Comparison of ENCODE assay signal across 22 cellular contexts in genomic region chr10:103157246-103157645, GRCh38.
"Had no signal": no experiment of that assay in that cellular context is flagged by ENCODE, and none has a peak within 500 bp of the region (broad histone marks: within the 10 kb centered on the region; RNA-seq: fewer than 3 reads in every experiment).

No MANE protein-coding gene starts in this region.

- H3K4me3 ChIP-seq: MG63, SJSA1, SK-N-MC had no signal

- DNase-seq: Karpas-422, KG1, MG63, NCI-H1092, NCI-H1105 treated with DMSO at 0.1 percent for 48 hours, NCI-H1417 treated with DMSO at 0.1 percent for 48 hours, NCI-H146, NCI-H1694 treated with DMSO at 0.1 percent for 48 hours, NCI-H1930, NCI-H2081, NCI-H2107, NCI-H2227 treated with DMSO at 0.1 percent for 48 hours, NCI-H446, NCI-H510A, NCI-H524 treated with DMSO at 0.1 percent for 48 hours, NCI-H69, NCI-H774, Right ventricle myocardium superior, RPMI8226, SIG-M5 had no signal
